12 cellular contexts compared by ENCODE assay signal in genomic region chr22:17629646-17630045, GRCh38. TPM values are rescaled to one million over a fixed set of nuclear protein-coding genes. Genes with fewer than 3 reads are reported as not detected.
DNase-seq lines count a peak whose midpoint lies in the region; ATAC-seq and TF ChIP-seq lines count a peak whose summit lies in the region.
"Had no signal": no experiment of that assay in that cellular context is flagged by ENCODE, and none has a peak within 500 bp of the region (broad histone marks: within the 10 kb centered on the region; RNA-seq: fewer than 3 reads in every experiment).

No MANE protein-coding gene starts in this region.

- DNase-seq in MCF 10A (ENCODE audit: unreplicated experiment) (no peak), ureter (ENCODE audit: low spot score) (no peak), GM03348 (ENCODE audit: low spot score) (no peak), NCI-H1417 treated with DMSO at 0.1 percent for 48 hours (lab: John Stamatoyannopoulos, UW) (no peak)
- no peak for DNase-seq in natural killer cell treated with Interleukin-12 subunit alpha and Interleukin-12 subunit beta and Interleukin-15 and Interleukin-18, amount 100 ng/mL, for 72 hours (ENCODE audit: low spot score)
- no peak for DNase-seq in stimulated activated CD4-positive, alpha-beta T cell treated with anti-CD3 and anti-CD28 coated beads, Interleukin-2, amount 100 ng/mL, for 48 hours
- DNase-seq: activated CD4-positive, CD25-positive, alpha-beta regulatory T cell treated with anti-CD3 and anti-CD28 coated beads, Interleukin-2, amount 50 U/mL, for 72 hours; effector CD4-positive, alpha-beta T cell; GDM1; NCI-H1436 treated with DMSO at 0.1 percent for 48 hours had no signal

- POLR2A ChIA-PET in MCF 10A (lab: Yijun Ruan, JAX) = interaction anchor here (0.6 to 6.5 kb wide), 6 partner anchors 11 to 436 kb away, joined by 3 to 70 read pairs (median 4); partner anchors contain the start of gene BCL2L13

- H4K20me1 ChIP-seq in BLaER1 treated with 17β-estradiol and CSF1 and Interleukin-3, amounts not matched to agents 10 nM and 100 nM = peaks cover 0 to 31% (median 20%) of the 10 kb centered on the region in 11 experiments; a peak in 17 of 22 replicates
- H4K20me1 ChIP-seq in KMS-11 (ENCODE audit: insufficient read depth) = no peaks in the 10 kb centered on the region

- H3K36me3 Mint-ChIP-seq in MCF 10A (ENCODE audit: insufficient read depth, unreplicated experiment) = peaks cover 38% of the 10 kb centered on the region
- no peaks in the 10 kb centered on the region for H3K36me3 Mint-ChIP-seq in natural killer cell treated with Interleukin-12 subunit alpha and Interleukin-12 subunit beta and Interleukin-15 and Interleukin-18, amount 100 ng/mL, for 72 hours

- H3K27ac ChIP-seq in BLaER1 treated with 17β-estradiol and CSF1 and Interleukin-3, amounts not matched to agents 10 nM and 100 nM = peak overlapping the region in 4 of 11 experiments; percentile 93 to 96 (median 94); a peak in 6 of 22 replicates
- H3K27ac ChIP-seq in KMS-11 = no peak overlapping the region

- peak overlapping the region in 4 of 11 experiments; percentile 93 to 98 (median 94); a peak in 6 of 22 replicates for H3K9ac ChIP-seq in BLaER1 treated with 17β-estradiol and CSF1 and Interleukin-3, amounts not matched to agents 10 nM and 100 nM
- peak overlapping the region; percentile 72; the same call in 1 of the 2 replicates for H3K9ac ChIP-seq in KMS-11

- no peaks in the 10 kb centered on the region for H3K27me3 ChIP-seq in BLaER1 treated with 17β-estradiol and CSF1 and Interleukin-3, amounts not matched to agents 10 nM and 100 nM
- no peaks in the 10 kb centered on the region for H3K27me3 ChIP-seq in KMS-11 (ENCODE audit: insufficient read depth, low read depth)

- peak overlapping the region; percentile 89 to 98 (median 96); a peak in 15 of 20 replicates for H3K4me3 ChIP-seq in BLaER1 treated with 17β-estradiol and CSF1 and Interleukin-3, amounts not matched to agents 10 nM and 100 nM
- no peak overlapping the region for H3K4me3 ChIP-seq in KMS-11 (IDR thresholded peaks at IDR 0.05; ENCODE audit: insufficient read depth, low read depth, low read length)

- peak overlapping the region; percentile 98 for H3K27ac Mint-ChIP-seq in MCF 10A (ENCODE audit: low read depth, unreplicated experiment)
- H3K27ac Mint-ChIP-seq in natural killer cell treated with Interleukin-12 subunit alpha and Interleukin-12 subunit beta and Interleukin-15 and Interleukin-18, amount 100 ng/mL, for 72 hours = peak overlapping the region in 1 of 2 donors; percentile 78

- peak overlapping the region; percentile 98 for H3K4me3 Mint-ChIP-seq in MCF 10A (ENCODE audit: unreplicated experiment)
- peak overlapping the region; percentile 92 for H3K4me3 Mint-ChIP-seq in natural killer cell treated with Interleukin-12 subunit alpha and Interleukin-12 subunit beta and Interleukin-15 and Interleukin-18, amount 100 ng/mL, for 72 hours

- no peaks in the 10 kb centered on the region for H3K9me3 ChIP-seq in BLaER1 treated with 17β-estradiol and CSF1 and Interleukin-3, amounts not matched to agents 10 nM and 100 nM (replicated peaks in 1 of 11)

- peaks cover 7 to 24% (median 15%) of the 10 kb centered on the region in 11 experiments; a peak in 21 of 22 replicates for H3K36me3 ChIP-seq in BLaER1 treated with 17β-estradiol and CSF1 and Interleukin-3, amounts not matched to agents 10 nM and 100 nM
- H3K36me3 ChIP-seq in KMS-11 (ENCODE audit: insufficient read depth) = no peaks in the 10 kb centered on the region

- H3K79me2 ChIP-seq in KMS-11 (ENCODE audit: insufficient read depth, low read depth) = peaks cover 43% of the 10 kb centered on the region

- TF ChIP-seq CTCF in KMS-11 (conservative IDR thresholded peaks at IDR 0.05; ENCODE audit: low read depth, low read length) (no peak), MCF 10A (IDR thresholded peaks at IDR 0.05; ENCODE audit: unreplicated experiment) (no peak)

- H3K4me2 ChIP-seq in BLaER1 treated with 17β-estradiol and CSF1 and Interleukin-3, amounts not matched to agents 10 nM and 100 nM = peak overlapping the region; percentile 73 to 97 (median 85)
- H3K4me2 ChIP-seq in KMS-11 = peak overlapping the region; percentile 97

- no peak overlapping the region for H2AFZ ChIP-seq in KMS-11 (ENCODE audit: low read depth)

- CTCF ChIA-PET in MCF 10A (lab: Yijun Ruan, JAX) = interaction anchor here (0.7 kb wide), 1 partner anchor 246 kb away, joined by 3 read pairs; no protein-coding TSS in a partner anchor

- H3K9me3 Mint-ChIP-seq in MCF 10A (ENCODE audit: unreplicated experiment) = no peaks in the 10 kb centered on the region
- no peaks in the 10 kb centered on the region for H3K9me3 Mint-ChIP-seq in natural killer cell treated with Interleukin-12 subunit alpha and Interleukin-12 subunit beta and Interleukin-15 and Interleukin-18, amount 100 ng/mL, for 72 hours

- peaks cover 15% of the 10 kb centered on the region for H3K4me1 Mint-ChIP-seq in MCF 10A (ENCODE audit: insufficient read depth, unreplicated experiment)
- H3K4me1 Mint-ChIP-seq in natural killer cell treated with Interleukin-12 subunit alpha and Interleukin-12 subunit beta and Interleukin-15 and Interleukin-18, amount 100 ng/mL, for 72 hours (ENCODE audit: low read depth in 2 of 2) = peaks cover 0 to 2% of the 10 kb centered on the region in 2 donors

- ATAC-seq in natural killer cell treated with Interleukin-12 subunit alpha and Interleukin-12 subunit beta and Interleukin-15 and Interleukin-18, amount 100 ng/mL, for 72 hours = no peak

- intact Hi-C loops in MCF 10A (cut with micrococcal nuclease) = loop anchor here (2.0 kb wide), 1 partner anchor 77 kb away; no protein-coding TSS in a partner anchor

- no TSS peak for BruUV-seq in MCF 10A (replicated peaks; lab: Mats Ljungman, UMichigan)

- no peaks in the 10 kb centered on the region for H3K27me3 Mint-ChIP-seq in MCF 10A (ENCODE audit: insufficient read depth, unreplicated experiment)
- H3K27me3 Mint-ChIP-seq in natural killer cell treated with Interleukin-12 subunit alpha and Interleukin-12 subunit beta and Interleukin-15 and Interleukin-18, amount 100 ng/mL, for 72 hours = no peaks in the 10 kb centered on the region

- peaks cover 23 to 46% (median 28%) of the 10 kb centered on the region in 10 experiments for H3K4me1 ChIP-seq in BLaER1 treated with 17β-estradiol and CSF1 and Interleukin-3, amounts not matched to agents 10 nM and 100 nM
- H3K4me1 ChIP-seq in KMS-11 (ENCODE audit: low read depth, poor library complexity, severe bottlenecking) = peaks cover 44% of the 10 kb centered on the region

RNA-seq across cellular contexts. Expression of gene ATP6V1E1, which starts 1.1 kb away (rescaled TPM):
- total RNA-seq in MCF 10A (2022) = 86.4 and 114 TPM in 2 replicates
- 100 to 1,000 TPM; 122 to 163 TPM for total RNA-seq in natural killer cell treated with Interleukin-12 subunit alpha and Interleukin-12 subunit beta and Interleukin-15 and Interleukin-18, amount 100 ng/mL, for 72 hours
- 117 TPM for total RNA-seq in ureter

RNA-seq across cellular contexts. Expression of gene BCL2L13, which starts 8.9 kb away (rescaled TPM):
- total RNA-seq in MCF 10A (2022) (53.6 and 75.1 TPM in 2 replicates), ureter (52.3 TPM)
- total RNA-seq in natural killer cell treated with Interleukin-12 subunit alpha and Interleukin-12 subunit beta and Interleukin-15 and Interleukin-18, amount 100 ng/mL, for 72 hours = 10 to 100 TPM; 37.4 to 38.2 TPM
